In genomic region chrX:75781618-75782017, GRCh38 we compare ENCODE assay signal across 22 cellular contexts. TPM values are rescaled to one million over a fixed set of nuclear protein-coding genes. Genes with fewer than 3 reads are reported as not detected.
DNase-seq lines count a peak whose midpoint lies in the region; ATAC-seq, FAIRE-seq and TF ChIP-seq lines count a peak whose summit lies in the region.
"Had no signal": no experiment of that assay in that cellular context is flagged by ENCODE, and none has a peak within 500 bp of the region (broad histone marks: within the 10 kb centered on the region; RNA-seq: fewer than 3 reads in every experiment).

No MANE protein-coding gene starts in this region.

- BruUV-seq in K562 (replicated peaks; lab: Mats Ljungman, UMichigan), result no TSS peak

- POLR2A ChIA-PET in K562 (lab: Yijun Ruan, JAX), result no interaction called here

- TF ChIP-seq CTCF in K562 (IDR thresholded peaks at IDR 0.05 in 2 of 3, conservative IDR thresholded peaks at IDR 0.05 in 1 of 3; ENCODE audit: insufficient read depth in 2 of 3, low read depth in 1 of 3, low read length in 3 of 3) (no peak), kidney (IDR thresholded peaks at IDR 0.05; ENCODE audit: borderline replicate concordance, extremely low read depth, insufficient read depth) (no peak)

- H3K27me3 ChIP-seq in K562 (ENCODE audit: control insufficient read depth in 2 of 2, insufficient read depth in 2 of 2, low read length in 2 of 2), result no peaks in the 10 kb centered on the region
- H3K27me3 ChIP-seq: stomach, vagina had no signal

- ATAC-seq in K562, result no peak
- ATAC-seq: activated naive CD4-positive, alpha-beta T cell treated with anti-CD3 and anti-CD28 coated beads, Interleukin-2, amount 50 U/mL, for 72 hours; GM12878; PC-3 had no signal

- peaks cover 2% of the 10 kb centered on the region for H3K4me1 Mint-ChIP-seq in T-helper 2 cell treated with Interferon-gamma antibody and Interleukin-4, amounts not matched to agents 5 μg/mL and 100 μg/mL, for 36 hours (ENCODE audit: low read depth)

- no peak overlapping the region for H3K4me2 ChIP-seq in K562 (ENCODE audit: insufficient read depth, low read length)

- H3K4me3 Mint-ChIP-seq in T-helper 2 cell treated with Interferon-gamma antibody and Interleukin-4, amounts not matched to agents 5 μg/mL and 100 μg/mL, for 36 hours, result no peak overlapping the region
- H3K4me3 Mint-ChIP-seq: CD4-positive, alpha-beta memory T cell; naive B cell had no signal

- no peak overlapping the region for H3K27ac Mint-ChIP-seq in T-helper 2 cell treated with Interferon-gamma antibody and Interleukin-4, amounts not matched to agents 5 μg/mL and 100 μg/mL, for 36 hours
- H3K27ac Mint-ChIP-seq: activated naive CD4-positive, alpha-beta T cell treated with anti-CD3 and anti-CD28 coated beads, Interleukin-2, amount 50 U/mL, for 72 hours; CD4-positive, alpha-beta memory T cell; naive B cell had no signal

- H3K9ac ChIP-seq in K562 (ENCODE audit: insufficient read depth in 1 of 2, low read depth in 2 of 2, low read length in 2 of 2) (no peak overlapping the region), kidney (ENCODE audit: low read length in 2 of 2) (no peak overlapping the region)

- TF ChIP-seq EP300 in K562 (IDR thresholded peaks at IDR 0.05; ENCODE audit: low read length), result no peak

- H3K27me3 Mint-ChIP-seq in T-helper 2 cell treated with Interferon-gamma antibody and Interleukin-4, amounts not matched to agents 5 μg/mL and 100 μg/mL, for 36 hours (ENCODE audit: low read depth), result no peaks in the 10 kb centered on the region

- intact Hi-C loops in K562 (cut with micrococcal nuclease), result no loop called here
- intact Hi-C loops in kidney (cut with DNase I), result no loop called here

- no peak for TF ChIP-seq POLR2A in K562 (conservative IDR thresholded peaks at IDR 0.05)

- peak; percentile 5 for DNase-seq in NCI-H82 (lab: John Stamatoyannopoulos, UW)
- no peak for DNase-seq in NCI-H82 treated with DMSO at 0.1 percent for 48 hours (lab: John Stamatoyannopoulos, UW; ENCODE audit: unreplicated experiment)
- DNase-seq in K562 (ENCODE audit: extremely low read depth in 1 of 4, low spot score in 3 of 4), result no peak
- peak; percentile 56 for DNase-seq in kidney
- DNase-seq in superior temporal gyrus (ENCODE audit: extremely low spot score), result peak; percentile 64
- DNase-seq in stimulated activated CD4-positive, alpha-beta T cell treated with anti-CD3 and anti-CD28 coated beads, Interleukin-4, amount 100 ng/mL, for 4 hours, result no peak
- no peak for DNase-seq in T-helper 2 cell treated with Interferon-gamma antibody and Interleukin-4, amounts not matched to agents 5 μg/mL and 100 μg/mL, for 36 hours (ENCODE audit: low spot score)
- DNase-seq in GM19238 (ENCODE audit: insufficient read length, low spot score), result no peak
- DNase-seq: activated CD4-positive, alpha-beta T cell treated with anti-CD3 and anti-CD28 coated beads, Interleukin-2, amount 50 U/mL, for 1 hour; CD4-positive, alpha-beta memory T cell; KG1; naive B cell; NCI-H1436; PC-3; stomach had no signal

- no peaks in the 10 kb centered on the region for H3K36me3 Mint-ChIP-seq in T-helper 2 cell treated with Interferon-gamma antibody and Interleukin-4, amounts not matched to agents 5 μg/mL and 100 μg/mL, for 36 hours (ENCODE audit: low read depth)
- H3K36me3 Mint-ChIP-seq: activated naive CD4-positive, alpha-beta T cell treated with anti-CD3 and anti-CD28 coated beads, Interleukin-2, amount 50 U/mL, for 72 hours; CD4-positive, alpha-beta memory T cell; naive B cell had no signal

- CTCF ChIA-PET in K562 (lab: Yijun Ruan, JAX; ENCODE audit: low intra/inter-chr PET ratio), result no interaction called here

- H2AFZ ChIP-seq in K562 (ENCODE audit: low read depth, low read length), result no peak overlapping the region

- H3K4me1 ChIP-seq in K562 (replicated peaks in 1 of 2; ENCODE audit: control insufficient read depth in 2 of 2, insufficient read depth in 2 of 2, low read length in 2 of 2), result no peaks in the 10 kb centered on the region
- no peaks in the 10 kb centered on the region for H3K4me1 ChIP-seq in kidney (ENCODE audit: control insufficient read depth in 1 of 2, insufficient read depth in 1 of 2, low read depth in 1 of 2, low read length in 2 of 2)
- H3K4me1 ChIP-seq: stomach, vagina had no signal

- H3K9me3 ChIP-seq in K562 (replicated peaks; ENCODE audit: control insufficient read depth, insufficient read depth, low read depth, low read length) (no peaks in the 10 kb centered on the region), kidney (ENCODE audit: control insufficient read depth in 1 of 2, low read length in 2 of 2) (no peaks in the 10 kb centered on the region)
- H3K9me3 ChIP-seq: stomach, vagina had no signal

- no peaks in the 10 kb centered on the region for H3K79me2 ChIP-seq in K562 (ENCODE audit: control insufficient read depth, insufficient read depth, low read length)

- H3K36me3 ChIP-seq in K562 (ENCODE audit: control insufficient read depth, insufficient read depth, low read length) (no peaks in the 10 kb centered on the region), kidney (ENCODE audit: control insufficient read depth in 1 of 2, insufficient read depth in 2 of 2, low read length in 2 of 2) (no peaks in the 10 kb centered on the region)
- H3K36me3 ChIP-seq: stomach, vagina had no signal

- 0% methylated on average over 11 of the region's 15 CpGs for WGBS in K562 (ENCODE audit: insufficient coverage, low coverage, missing lambda C conversion rate)

- no peak overlapping the region for H3K27ac ChIP-seq in K562 (ENCODE audit: extremely low read depth, low read depth, low read length)
- H3K27ac ChIP-seq in kidney (ENCODE audit: low read depth in 2 of 2, low read length in 2 of 2), result no peak overlapping the region
- H3K27ac ChIP-seq: HL-60, stomach, vagina had no signal

- H3K9me1 ChIP-seq in K562 (ENCODE audit: control insufficient read depth, insufficient read depth, low read length), result no peaks in the 10 kb centered on the region

- no peaks in the 10 kb centered on the region for H4K20me1 ChIP-seq in K562 (replicated peaks; ENCODE audit: control insufficient read depth, insufficient read depth, low read length)

- in situ Hi-C loops in K562 (cut with MboI), result no loop called here

- H3K4me3 ChIP-seq in K562, result no peak overlapping the region
- no peak overlapping the region for H3K4me3 ChIP-seq in kidney (ENCODE audit: low read length in 2 of 2)
- H3K4me3 ChIP-seq: GM12878, stomach, vagina had no signal

- H3K9me3 Mint-ChIP-seq in T-helper 2 cell treated with Interferon-gamma antibody and Interleukin-4, amounts not matched to agents 5 μg/mL and 100 μg/mL, for 36 hours, result no peaks in the 10 kb centered on the region
- H3K9me3 Mint-ChIP-seq: activated naive CD4-positive, alpha-beta T cell treated with anti-CD3 and anti-CD28 coated beads, Interleukin-2, amount 50 U/mL, for 72 hours; CD4-positive, alpha-beta memory T cell had no signal

- TF ChIP-seq RAD21 in K562 (CRISPR knock-in tag; conservative IDR thresholded peaks at IDR 0.05 in 1 of 2, IDR thresholded peaks at IDR 0.05 in 1 of 2), result no peak

- FAIRE-seq in K562 (lab: Jason Lieb, UNC), result no peak
- no peak for FAIRE-seq in kidney (lab: Jason Lieb, UNC)
- FAIRE-seq: bronchial epithelial cell, GM12878 had no signal

TF ChIP-seq in K562, 482 proteins besides CTCF, POLR2A, EP300 and RAD21:
- TF ChIP-seq TCF15 (CRISPR knock-in tag; IDR thresholded peaks at IDR 0.05), result no peak
- peak; percentile 14; the same call in 1 of the 2 replicates for TF ChIP-seq RFX1 (IDR thresholded peaks at IDR 0.05)
- TF ChIP-seq NRF1 (conservative IDR thresholded peaks at IDR 0.05 in 1 of 2, IDR thresholded peaks at IDR 0.05 in 1 of 2), result peak; percentile 44 to 52; a peak in 2 of 4 replicates

RNA-seq across cellular contexts. Expression of gene MAGEE2, which starts 3.4 kb away (rescaled TPM):
- total RNA-seq in K562 (2011; cell fraction: chromatin; rRNA removed; ENCODE audit: low replicate concordance), result not detected in 2 replicates
- total RNA-seq in K562 (2011; cell fraction: nucleolus; rRNA removed), result not detected in 2 replicates
- not detected in 2 replicates for total RNA-seq in K562 (2011; cell fraction: nucleoplasm; rRNA removed)
- total RNA-seq in K562 (2014; rRNA removed) (not detected in 2 replicates), K562 (2014; rRNA removed; fragmentation: Illumina TruSeq; extraction: Trizol) (not detected in 2 replicates), K562 (2015; rRNA removed; fragmentation: Illumina TruSeq; extraction: Trizol) (0.08 TPM in 1 of 2 replicates, not detected in the other), K562 (2021) (not detected in 2 replicates), kidney (not detected)
- polyA plus RNA-seq in K562 (2011; rRNA removed) (not detected in 2 replicates), K562 (2014; fragmentation: Illumina TruSeq; extraction: Trizol) (not detected in 2 replicates), K562 (2014; fragmentation: Nextera tagmentation; extraction: Ambion mirVana) (under 1 TPM in 1 of 2 experiments, not detected in 1; 0.03 TPM), K562 (2014; rRNA removed) (0.07 TPM in 1 of 2 replicates, not detected in the other), kidney (ENCODE audit: insufficient read depth, low read depth, low replicate concordance) (0.34 TPM)
- not detected in 2 replicates for polyA plus RNA-seq in K562 (2011; cell fraction: cytosol; rRNA removed)
- polyA plus RNA-seq in K562 (2011; cell fraction: nucleus; rRNA removed), result not detected in 2 replicates
- not detected in 2 replicates for polyA plus RNA-seq in K562 (2012)
- polyA minus RNA-seq in K562 (2011; rRNA and poly(A)+ RNA removed), result not detected in 2 replicates
- polyA minus RNA-seq in K562 (2011; cell fraction: cytosol; rRNA and poly(A)+ RNA removed), result not detected in 2 replicates
- polyA minus RNA-seq in K562 (2011; cell fraction: nucleus; rRNA and poly(A)+ RNA removed), result not detected in 2 replicates
- total RNA-seq: activated naive CD4-positive, alpha-beta T cell treated with anti-CD3 and anti-CD28 coated beads, Interleukin-2, amount 50 U/mL, for 72 hours; bronchial epithelial cell; CD4-positive, alpha-beta memory T cell; GM12878; liver; NCI-H460; PC-3; vagina had no signal
- polyA plus RNA-seq: CD4-positive, alpha-beta memory T cell; GM12878; liver had no signal

Comparison
In these comparisons a context has a peak if more than half of its experiments do, and no peak if none do; other contexts are left out.
1. DNase-seq: peak in NCI-H82 (single experiment), kidney (single experiment) and superior temporal gyrus (single experiment); none in NCI-H82 treated with DMSO at 0.1 percent for 48 hours (single experiment), K562 (0 of 4), stimulated activated CD4-positive, alpha-beta T cell treated with anti-CD3 and anti-CD28 coated beads, Interleukin-4, amount 100 ng/mL, for 4 hours (0 of 2), T-helper 2 cell treated with Interferon-gamma antibody and Interleukin-4, amounts not matched to agents 5 μg/mL and 100 μg/mL, for 36 hours (single experiment) and GM19238 (single experiment).